Comparison of ENCODE assay signal across 8 cellular contexts in the genomic region with DNA sequence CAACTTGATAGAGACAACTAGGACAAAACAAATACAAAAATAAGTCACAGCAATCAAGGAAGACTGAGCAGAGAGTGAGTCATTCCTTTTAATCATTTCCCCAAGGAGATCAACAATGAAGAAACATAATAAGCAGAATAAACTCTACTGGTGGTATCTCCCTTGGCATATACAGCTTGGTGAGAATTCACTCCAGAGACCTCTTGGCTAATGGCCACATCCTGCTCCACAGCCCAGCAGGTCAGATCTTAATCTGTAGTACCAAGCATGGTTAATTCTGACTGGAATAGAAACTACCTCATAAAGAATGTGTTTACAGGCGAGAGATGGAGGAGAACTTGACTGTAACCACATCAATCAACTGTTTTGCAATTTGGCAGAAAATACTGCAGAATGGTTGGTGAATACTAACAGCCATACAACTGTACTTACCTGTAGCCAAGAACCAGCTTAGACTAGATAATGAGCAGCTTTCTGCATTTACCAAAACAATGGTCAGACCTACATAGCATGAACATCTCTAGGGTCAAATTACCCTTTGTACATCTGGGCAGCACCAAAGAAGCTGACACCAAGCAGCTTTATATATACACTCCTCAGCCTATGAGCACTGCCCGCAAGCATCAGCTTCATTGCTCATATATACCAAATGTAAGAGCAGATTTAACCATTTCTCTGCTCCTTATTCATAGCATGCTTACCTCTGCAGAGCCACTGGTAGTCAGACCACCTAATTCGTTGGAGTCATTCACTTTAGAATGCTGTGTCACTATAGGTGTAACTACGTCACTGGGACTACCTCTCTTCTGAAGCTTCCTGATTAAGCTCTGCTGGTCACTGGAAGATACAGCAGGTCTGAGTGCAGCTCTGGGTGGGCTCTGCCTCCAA. TPM values are rescaled to one million over a fixed set of nuclear protein-coding genes. Genes with fewer than 3 reads are reported as not detected.
DNase-seq lines count a peak whose midpoint lies in the region; ATAC-seq, FAIRE-seq and TF ChIP-seq lines count a peak whose summit lies in the region.

No MANE protein-coding gene starts in this region.

- no peak overlapping the region for H2AFZ ChIP-seq in GM12878 (ENCODE audit: control insufficient read depth, low read depth, low read length)
- H2AFZ ChIP-seq in neuronal stem cell (ENCODE audit: low read length) = no peak overlapping the region

- no peak overlapping the region for H3K4me3 Mint-ChIP-seq in HFFc6

- no peak overlapping the region for H2BK120ac ChIP-seq in neuronal stem cell (ENCODE audit: low read depth, low read length)

- H3K9me3 ChIP-seq in SJCRH30 (replicated peaks) (no peaks in the 10 kb centered on the region), GM12878 (replicated peaks; ENCODE audit: control insufficient read depth, insufficient read depth, low read length) (no peaks in the 10 kb centered on the region; the same call in 2 of the 3 replicates), mucosa of descending colon (no peaks in the 10 kb centered on the region), neuronal stem cell (replicated peaks in 1 of 2; ENCODE audit: control insufficient read depth in 2 of 2, insufficient read depth in 1 of 2, low read depth in 1 of 2, low read length in 2 of 2) (peaks cover 0 to 8% of the 10 kb centered on the region in 2 donors)

- H2AK5ac ChIP-seq in neuronal stem cell (ENCODE audit: low read depth, low read length) = no peak overlapping the region

- H3K36me3 ChIP-seq in SJCRH30 (peaks cover 13% of the 10 kb centered on the region; the same call in 1 of the 2 replicates), GM12878 (ENCODE audit: control insufficient read depth in 2 of 2, insufficient read depth in 2 of 2, low read length in 1 of 2) (no peaks in the 10 kb centered on the region), mucosa of descending colon (ENCODE audit: low read depth) (no peaks in the 10 kb centered on the region), neuronal stem cell (replicated peaks in 1 of 2; ENCODE audit: control insufficient read depth in 2 of 2, insufficient read depth in 2 of 2, low read length in 2 of 2) (peaks cover 2 to 24% of the 10 kb centered on the region in 2 donors)

- H3K4me1 Mint-ChIP-seq in HFFc6 (ENCODE audit: low read depth) = peaks cover 31% of the 10 kb centered on the region

- no peaks in the 10 kb centered on the region for H3K9me3 Mint-ChIP-seq in HFFc6

- H2BK12ac ChIP-seq in neuronal stem cell (ENCODE audit: low read length) = no peak overlapping the region

- FAIRE-seq in GM12878 (lab: Jason Lieb, UNC) = peak; percentile 74

- no peak overlapping the region for H3K4ac ChIP-seq in neuronal stem cell (ENCODE audit: low read length)

- no peak overlapping the region for H3K27ac ChIP-seq in SJCRH30
- peak overlapping the region; percentile 94 for H3K27ac ChIP-seq in GM12878 (ENCODE audit: control insufficient read depth, insufficient read depth)
- no peak overlapping the region for H3K27ac ChIP-seq in neuronal stem cell (replicated peaks; ENCODE audit: low read length)

- H3K4me3 ChIP-seq in GM08714 (ENCODE audit: low read length) = peak overlapping the region; percentile 38; the same call in 1 of the 2 replicates
- no peak overlapping the region for H3K4me3 ChIP-seq in SJCRH30
- peak overlapping the region; percentile 68; the same call in 1 of the 2 replicates for H3K4me3 ChIP-seq in GM12878
- H3K4me3 ChIP-seq in mucosa of descending colon = no peak overlapping the region
- H3K4me3 ChIP-seq in neuronal stem cell (ENCODE audit: low read length in 2 of 2) = no peak overlapping the region

- peak overlapping the region; percentile 70 for H3K9ac ChIP-seq in GM12878 (ENCODE audit: control insufficient read depth, insufficient read depth, low read length)
- H3K9ac ChIP-seq in neuronal stem cell (ENCODE audit: low read depth, low read length, poor library complexity) = no peak overlapping the region

- SMC1A ChIA-PET in GM12878 (lab: Charles Lee; ENCODE audit: uncharacterized antibody, unreplicated experiment) = interaction anchor here (0.6 to 3.4 kb wide), 18 partner anchors 10 to 427 kb away, joined by 3 to 84 read pairs (median 4); a partner anchor contains a TSS

- TF ChIP-seq CTCF in HFFc6 (IDR thresholded peaks at IDR 0.05) (no peak), GM12878 (IDR thresholded peaks at IDR 0.05 in 2 of 3, conservative IDR thresholded peaks at IDR 0.05 in 1 of 3; ENCODE audit: control insufficient read depth in 2 of 3, extremely low read depth in 1 of 3, insufficient read depth in 1 of 3, low read depth in 3 of 3, low read length in 3 of 3) (no peak; a peak in 2 of 6 replicates), mucosa of descending colon (IDR thresholded peaks at IDR 0.05) (no peak)

- H3K27me3 ChIP-seq in SJCRH30 (no peaks in the 10 kb centered on the region), GM12878 (replicated peaks in 1 of 2; ENCODE audit: control insufficient read depth in 2 of 2, insufficient read depth in 2 of 2, low read length in 1 of 2) (no peaks in the 10 kb centered on the region), neuronal stem cell (ENCODE audit: control insufficient read depth in 3 of 3, insufficient read depth in 3 of 3, low read depth in 1 of 3, low read length in 3 of 3) (no peaks in the 10 kb centered on the region)

- WGBS in GM12878 (ENCODE audit: insufficient coverage, insufficient replicate concordance, low lambda C conversion rate, missing lambda C conversion rate) = 22% methylated on average over 4 of the region's 4 CpGs
- WGBS in neuronal stem cell (ENCODE audit: extremely low coverage in 2 of 2, insufficient read length in 2 of 2, insufficient replicate concordance in 1 of 2), 2 donors = no CpG with 5 or more reads among the region's 4 CpGs

- H4K8ac ChIP-seq in neuronal stem cell (ENCODE audit: low read depth, low read length) = no peak overlapping the region

- peak overlapping the region; percentile 54 for H3K27ac Mint-ChIP-seq in HFFc6

- BruUV-seq in GM12878 (replicated peaks; lab: Mats Ljungman, UMichigan) = no TSS peak

- peak; percentile 84 for ATAC-seq in GM12878
- ATAC-seq in mucosa of descending colon = peak; percentile 77

- H2BK5ac ChIP-seq in neuronal stem cell (ENCODE audit: low read length) = no peak overlapping the region

- CTCF ChIA-PET in GM12878 (lab: Yijun Ruan, JAX) = interaction anchor here (0.6 to 3.1 kb wide), 12 partner anchors 9 to 304 kb away, joined by 3 to 44 read pairs (median 4); no protein-coding TSS in a partner anchor

- no peak for TF ChIP-seq RAD21 in GM12878 (IDR thresholded peaks at IDR 0.05; ENCODE audit: insufficient read depth, low read depth, low read length)

- peak in 1 of 2 experiments; percentile 62; a peak in 3 of 4 replicates for TF ChIP-seq EP300 in GM12878 (IDR thresholded peaks at IDR 0.05; ENCODE audit: borderline replicate concordance in 1 of 2, control insufficient read depth in 1 of 2, low read depth in 2 of 2, low read length in 2 of 2)

- H3K14ac ChIP-seq in neuronal stem cell (ENCODE audit: low read length) = no peak overlapping the region

- in situ Hi-C loops in GM12878 (cut with MboI) = no loop called here

- H4K20me1 ChIP-seq in GM12878 (ENCODE audit: control insufficient read depth, insufficient read depth) = no peaks in the 10 kb centered on the region

- RAD21 ChIA-PET in GM12878 (lab: Charles Lee; ENCODE audit: unreplicated experiment) = interaction anchor here (0.9 to 3.5 kb wide), 9 partner anchors 14 to 59 kb away, joined by 3 to 67 read pairs (median 3); a partner anchor contains a TSS

- H3K4me2 ChIP-seq in GM12878 (ENCODE audit: control insufficient read depth, insufficient read depth) = peak overlapping the region; percentile 94
- no peak overlapping the region for H3K4me2 ChIP-seq in neuronal stem cell (ENCODE audit: insufficient read depth, low read length, poor library complexity, severe bottlenecking)

- H3K36me3 Mint-ChIP-seq in HFFc6 (ENCODE audit: low read depth) = 0 out of 2 replicates have a peak, but pooled peaks cover 5% of the 10 kb centered on the region

- no peaks in the 10 kb centered on the region for H3K79me1 ChIP-seq in neuronal stem cell (ENCODE audit: low read depth, low read length)

- no peak overlapping the region for H3K18ac ChIP-seq in neuronal stem cell (ENCODE audit: low read length)

- POLR2A ChIA-PET in GM12878 (lab: Charles Lee) = interaction anchor here (0.6 to 3.8 kb wide), 7 partner anchors 21 to 219 kb away, joined by 3 to 65 read pairs (median 4); a partner anchor contains a TSS

- no peaks in the 10 kb centered on the region for H3K27me3 Mint-ChIP-seq in HFFc6 (ENCODE audit: insufficient read depth)

- peaks cover 11% of the 10 kb centered on the region; the same call in 1 of the 2 replicates for H3K4me1 ChIP-seq in SJCRH30
- peaks cover 40% of the 10 kb centered on the region for H3K4me1 ChIP-seq in GM12878 (ENCODE audit: control insufficient read depth, insufficient read depth, low read length)
- peaks cover 5% of the 10 kb centered on the region for H3K4me1 ChIP-seq in mucosa of descending colon (ENCODE audit: low read depth)
- H3K4me1 ChIP-seq in neuronal stem cell (ENCODE audit: control insufficient read depth in 2 of 2, insufficient read depth in 1 of 2, low read depth in 1 of 2, low read length in 2 of 2) = no peaks in the 10 kb centered on the region

- no peak overlapping the region for H3K23ac ChIP-seq in neuronal stem cell (ENCODE audit: low read depth, low read length, poor library complexity)

- DNase-seq in HFFc6 = peak; percentile 93
- peak; percentile 42 to 47 for DNase-seq in SJCRH30
- DNase-seq in GM12878 (ENCODE audit: low read depth, low spot score) = peak; percentile 95
- peak in 1 of 3 donors; percentile 13 for DNase-seq in mucosa of descending colon
- DNase-seq in NCI-H774 (lab: John Stamatoyannopoulos, UW) = no peak
- DNase-seq in neuronal stem cell (ENCODE audit: low spot score) = no peak
- DNase-seq in amygdala (lab: John Stamatoyannopoulos, UW) = no peak

- intact Hi-C loops in GM12878 (cut with micrococcal nuclease; ENCODE audit: unreplicated experiment) = loop anchor here (2.0 kb wide), 1 partner anchor 55 kb away; no protein-coding TSS in a partner anchor
- intact Hi-C loops in mucosa of descending colon (cut with DNase I, micrococcal nuclease) = no loop called here

- no peak; the same call in 1 of the 2 replicates for TF ChIP-seq POLR2A in GM12878 (IDR thresholded peaks at IDR 0.05; ENCODE audit: low read depth, low read length)

- peaks cover 27% of the 10 kb centered on the region for H3K79me2 ChIP-seq in GM12878 (ENCODE audit: control insufficient read depth, insufficient read depth, low read length)

- no peak overlapping the region for H4K91ac ChIP-seq in neuronal stem cell (ENCODE audit: low read depth, low read length, poor library complexity)

- H2BK15ac ChIP-seq in neuronal stem cell (ENCODE audit: low read length) = no peak overlapping the region

RNA-seq across cellular contexts. Expression of a gene that starts 51.0 kb away (rescaled TPM):
- total RNA-seq in HFFc6 (2021; fragmentation: NEBNext Ultra II Directional; extraction: Animal tissue kit (Norgen Biotek cat#: 25700)) = 10 to 100 TPM; 30.5 to 39.0 (median 31.8) TPM
- 25.4 and 29.9 TPM in 2 replicates for total RNA-seq in SJCRH30 (2014; rRNA removed; shearing (Covaris generic))
- total RNA-seq in GM12878 (2013; cell fraction: nucleolus; rRNA removed) = 303 and 335 TPM in 2 replicates
- total RNA-seq in GM12878 (2014; rRNA removed) (22.6 and 24.3 TPM in 2 replicates), GM12878 (2014; rRNA removed; fragmentation: Illumina TruSeq; extraction: Trizol) (20.7 and 22.1 TPM in 2 replicates), GM12878 (2021) (26.9 and 30.3 TPM in 2 replicates), mucosa of descending colon (10 to 100 TPM; 59.6 to 84.6 (median 75.7) TPM)
- 34.7 TPM for polyA plus RNA-seq in GM12878 (2011; ENCODE audit: low read depth)
- polyA plus RNA-seq in GM12878 (2011; rRNA removed) (57.8 and 63.2 TPM in 2 replicates), GM12878 (2014; fragmentation: Illumina TruSeq; extraction: Trizol) (26.7 and 35.3 TPM in 2 replicates), GM12878 (2014; fragmentation: Nextera tagmentation; extraction: Ambion mirVana) (1 to 10 TPM; 2.6 to 5.9 TPM), GM12878 (2014; rRNA removed) (23.6 and 26.1 TPM in 2 replicates), GM12878 (2016; fragmentation: Nextera tagmentation; extraction: Ambion mirVana) (10 to 100 TPM; 24.7 to 26.5 TPM)
- polyA plus RNA-seq in GM12878 (2011; cell fraction: cytosol; rRNA removed) = 48.5 and 52.4 TPM in 2 replicates
- polyA plus RNA-seq in GM12878 (2011; cell fraction: nucleus; rRNA removed) = 87.3 and 100 TPM in 2 replicates
- 27.1 and 32.7 TPM in 2 replicates for polyA plus RNA-seq in GM12878 (2012)
- polyA minus RNA-seq in GM12878 (2011; rRNA and poly(A)+ RNA removed) = 90.8 and 95.8 TPM in 2 replicates
- polyA minus RNA-seq in GM12878 (2011; cell fraction: cytosol; rRNA and poly(A)+ RNA removed) = 14.3 and 21.3 TPM in 2 replicates
- 82.8 and 101 TPM in 2 replicates for polyA minus RNA-seq in GM12878 (2011; cell fraction: nucleus; rRNA and poly(A)+ RNA removed)
- polyA plus RNA-seq in neuronal stem cell (2013, experiment 1 of 2) = 28.2 TPM
- polyA plus RNA-seq in neuronal stem cell (2013, experiment 2 of 2) = 29.4 TPM

RNA-seq across cellular contexts. Expression of a gene that starts 51.4 kb away (rescaled TPM):
- total RNA-seq in HFFc6 (2021; fragmentation: NEBNext Ultra II Directional; extraction: Animal tissue kit (Norgen Biotek cat#: 25700)) = 10 to 100 TPM; 43.4 to 63.2 (median 49.0) TPM
- total RNA-seq in SJCRH30 (2014; rRNA removed; shearing (Covaris generic)) = 21.2 and 21.7 TPM in 2 replicates
- 16.7 and 20.9 TPM in 2 replicates for total RNA-seq in GM12878 (2013; cell fraction: nucleolus; rRNA removed)
- 11.2 and 14.8 TPM in 2 replicates for total RNA-seq in GM12878 (2014; rRNA removed)
- total RNA-seq in GM12878 (2014; rRNA removed; fragmentation: Illumina TruSeq; extraction: Trizol) = 5.3 and 6.0 TPM in 2 replicates
- total RNA-seq in GM12878 (2021) = 22.2 and 25.5 TPM in 2 replicates
- polyA plus RNA-seq in GM12878 (2011; ENCODE audit: low read depth) = 5.6 TPM
- 1.9 and 5.4 TPM in 2 replicates for polyA plus RNA-seq in GM12878 (2011; rRNA removed)
- polyA plus RNA-seq in GM12878 (2011; cell fraction: cytosol; rRNA removed) = 8.4 and 8.9 TPM in 2 replicates
- polyA plus RNA-seq in GM12878 (2011; cell fraction: nucleus; rRNA removed) = 20.0 and 25.2 TPM in 2 replicates
- 13.0 and 13.5 TPM in 2 replicates for polyA plus RNA-seq in GM12878 (2012)
- polyA plus RNA-seq in GM12878 (2014; fragmentation: Illumina TruSeq; extraction: Trizol) = 3.3 and 7.0 TPM in 2 replicates
- 1 to 10 TPM; 1.8 to 2.0 TPM for polyA plus RNA-seq in GM12878 (2014; fragmentation: Nextera tagmentation; extraction: Ambion mirVana)
- 17.0 and 21.0 TPM in 2 replicates for polyA plus RNA-seq in GM12878 (2014; rRNA removed)
- 10 to 100 TPM; 23.5 to 24.6 TPM for polyA plus RNA-seq in GM12878 (2016; fragmentation: Nextera tagmentation; extraction: Ambion mirVana)
- polyA minus RNA-seq in GM12878 (2011; rRNA and poly(A)+ RNA removed) = 5.9 and 6.7 TPM in 2 replicates
- 4.0 and 8.7 TPM in 2 replicates for polyA minus RNA-seq in GM12878 (2011; cell fraction: cytosol; rRNA and poly(A)+ RNA removed)
- polyA minus RNA-seq in GM12878 (2011; cell fraction: nucleus; rRNA and poly(A)+ RNA removed) = 9.8 and 12.9 TPM in 2 replicates
- 10 to 100 TPM in 2 of 3 donors, 1 to 10 TPM in 1; 6.7 to 30.4 (median 11.2) TPM for total RNA-seq in mucosa of descending colon
- 9.2 TPM for polyA plus RNA-seq in neuronal stem cell (2013, experiment 1 of 2)
- polyA plus RNA-seq in neuronal stem cell (2013, experiment 2 of 2) = 9.4 TPM

Comparison
In these comparisons a context has a peak if more than half of its experiments do, and no peak if none do; other contexts are left out.
1. H3K4me3 ChIP-seq: peak in GM08714 (single experiment) and GM12878 (single experiment); none in SJCRH30 (single experiment), mucosa of descending colon (single experiment) and neuronal stem cell (0 of 2).
2. DNase-seq: peak in HFFc6 (single experiment), SJCRH30 (2 of 2) and GM12878 (single experiment); none in NCI-H774 (single experiment), neuronal stem cell (single experiment) and amygdala (0 of 56).